3 cellular contexts compared by ENCODE assay signal in the genomic region with DNA sequence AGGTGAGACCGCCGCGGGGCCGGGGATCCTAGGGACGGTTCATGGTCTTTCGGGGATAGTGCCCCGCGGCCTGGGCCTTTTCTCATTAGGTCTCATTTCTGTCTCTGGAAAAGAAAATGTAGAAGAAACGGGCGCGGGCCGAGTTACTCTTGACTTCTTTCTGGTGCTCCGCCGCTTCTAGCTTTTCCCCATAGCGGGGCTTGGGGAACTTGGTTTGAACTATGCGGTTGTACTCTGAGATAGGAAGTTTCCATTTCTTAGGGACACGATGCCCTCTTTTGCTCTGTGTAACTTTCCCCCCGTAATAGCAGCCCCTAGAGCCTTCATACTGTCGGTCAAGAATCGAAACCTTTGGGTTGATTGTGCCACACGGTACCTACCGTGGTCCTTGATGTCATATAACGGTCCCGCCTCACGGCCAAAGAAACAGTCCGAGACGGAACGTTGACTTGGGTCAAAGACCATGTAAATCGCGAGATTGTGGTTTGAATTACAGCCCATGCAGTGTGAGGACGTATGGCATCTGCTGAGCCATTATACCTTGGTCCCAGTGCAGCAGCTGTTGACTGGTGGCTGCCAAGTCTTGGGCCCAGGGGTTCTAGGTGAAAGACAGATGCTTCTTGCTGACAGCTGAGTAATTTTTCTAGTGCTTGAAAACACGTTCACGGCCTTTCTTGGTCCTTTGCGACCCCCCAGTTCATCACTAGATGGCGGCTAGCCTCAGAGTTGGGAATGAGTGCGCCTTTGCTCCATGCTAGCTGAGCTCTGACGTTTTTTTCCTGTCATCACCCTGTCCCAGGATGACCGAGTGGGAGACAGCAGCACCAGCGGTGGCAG.
A peak's percentile ranks its signal among the peaks of the same experiment; 100 is the strongest.
TF ChIP-seq lines count a peak whose summit lies in the region.

No MANE protein-coding gene starts in this region.

TF ChIP-seq in GM12891, 5 proteins besides CTCF, POLR2A, EP300 and RAD21:
- peak; percentile 36 for TF ChIP-seq PAX5 (IDR thresholded peaks at IDR 0.05; ENCODE audit: insufficient read depth, low read length, severe bottlenecking)
- no peak for TF ChIP-seq POU2F2 (IDR thresholded peaks at IDR 0.05; ENCODE audit: low read depth, low read length)
TF ChIP-seq in GM12891: peak in this region for 1.

TF ChIP-seq in H1, 55 proteins besides CTCF, POLR2A, EP300 and RAD21 (continues in another document):
- TF ChIP-seq SAP30 (IDR thresholded peaks at IDR 0.05; ENCODE audit: insufficient read depth, insufficient replicate concordance, low read length) (peak; percentile 41), TAF7 (optimal IDR thresholded peaks at IDR 0.05; ENCODE audit: borderline replicate concordance, low read depth, low read length) (no peak), RBBP5 (IDR thresholded peaks at IDR 0.05; ENCODE audit: borderline replicate concordance, low read depth, low read length) (no peak), EZH2 (IDR thresholded peaks at IDR 0.05; ENCODE audit: low read depth, low read length, severe bottlenecking) (no peak), CHD7 (IDR thresholded peaks at IDR 0.05; ENCODE audit: insufficient replicate concordance, low read length) (no peak), CHD1 (IDR thresholded peaks at IDR 0.05; ENCODE audit: low read depth, low read length) (no peak), KDM5A (IDR thresholded peaks at IDR 0.05; ENCODE audit: low read length) (peak; percentile 29; the same call in 1 of the 2 replicates), RNF2 (IDR thresholded peaks at IDR 0.05; ENCODE audit: borderline replicate concordance, low read depth, low read length, missing control alignments, poor library complexity, severe bottlenecking) (no peak), PHF8 (conservative IDR thresholded peaks at IDR 0.05; ENCODE audit: low read depth, low read length) (peak; percentile 60; the same call in 1 of the 2 replicates), JUND (IDR thresholded peaks at IDR 0.05; ENCODE audit: low read length) (no peak), NRF1 (IDR thresholded peaks at IDR 0.05; ENCODE audit: low read depth, low read length) (no peak), CBX8 (IDR thresholded peaks at IDR 0.05; ENCODE audit: borderline replicate concordance, low read depth, low read length) (no peak), KDM4A (IDR thresholded peaks at IDR 0.05; ENCODE audit: low read depth, low read length, severe bottlenecking) (no peak), CEBPB (IDR thresholded peaks at IDR 0.05; ENCODE audit: low read depth, low read length) (no peak)
- TF ChIP-seq, protein P1, sequence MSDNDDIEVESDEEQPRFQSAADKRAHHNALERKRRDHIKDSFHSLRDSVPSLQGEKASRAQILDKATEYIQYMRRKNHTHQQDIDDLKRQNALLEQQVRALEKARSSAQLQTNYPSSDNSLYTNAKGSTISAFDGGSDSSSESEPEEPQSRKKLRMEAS (IDR thresholded peaks at IDR 0.05): no peak

TF ChIP-seq in HEK293T, 16 proteins besides CTCF, POLR2A, EP300 and RAD21:
- TF ChIP-seq NFRKB (IDR thresholded peaks at IDR 0.05) (no peak), FOXA1 (IDR thresholded peaks at IDR 0.05) (no peak), FOXM1 (IDR thresholded peaks at IDR 0.05; ENCODE audit: borderline replicate concordance) (no peak), CTBP1 (IDR thresholded peaks at IDR 0.05; ENCODE audit: borderline replicate concordance) (no peak), LEF1 (IDR thresholded peaks at IDR 0.05; ENCODE audit: borderline replicate concordance) (no peak), ELF4 (IDR thresholded peaks at IDR 0.05) (no peak), FOXK2 (IDR thresholded peaks at IDR 0.05) (no peak), HDGF (IDR thresholded peaks at IDR 0.05; ENCODE audit: borderline replicate concordance) (no peak), PKNOX1 (IDR thresholded peaks at IDR 0.05) (no peak), BHLHE40 (IDR thresholded peaks at IDR 0.05; ENCODE audit: borderline replicate concordance) (no peak), SUZ12 (IDR thresholded peaks at IDR 0.05) (no peak), ARNT (IDR thresholded peaks at IDR 0.05) (no peak), SP1 (IDR thresholded peaks at IDR 0.05) (no peak), TARDBP (IDR thresholded peaks at IDR 0.05) (no peak), L3MBTL2 (conservative IDR thresholded peaks at IDR 0.05) (no peak), ZNF384 (IDR thresholded peaks at IDR 0.05) (no peak)
